ENCODE assay signal across 25 cellular contexts in the genomic region with DNA sequence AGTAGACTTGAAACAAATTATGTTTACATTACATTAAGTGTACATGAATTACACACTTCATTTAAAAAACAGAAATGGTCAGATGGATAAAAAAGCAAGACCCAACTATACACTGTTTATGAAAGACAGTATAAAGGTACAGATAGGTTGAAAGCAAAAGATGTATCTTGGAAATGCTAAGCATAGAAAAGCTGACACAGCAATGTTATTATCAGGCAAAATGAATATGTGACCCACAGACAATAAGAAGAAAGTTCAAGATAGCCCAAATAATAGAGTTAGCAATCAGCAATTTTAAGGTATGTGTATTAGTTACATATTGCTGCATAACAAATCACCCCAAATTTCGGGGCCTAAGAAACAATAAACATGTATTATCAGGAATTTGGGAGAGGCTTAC.
DNase-seq lines count a peak whose midpoint lies in the region; ATAC-seq, FAIRE-seq and TF ChIP-seq lines count a peak whose summit lies in the region.
"Had no signal": no experiment of that assay in that cellular context is flagged by ENCODE, and none has a peak within 500 bp of the region (broad histone marks: within the 10 kb centered on the region; RNA-seq: fewer than 3 reads in every experiment).

No MANE protein-coding gene starts in this region.

- H3K9me1 ChIP-seq in K562 (ENCODE audit: control insufficient read depth, insufficient read depth, low read length) = no peaks in the 10 kb centered on the region

- TF ChIP-seq EP300 in HepG2 (IDR thresholded peaks at IDR 0.05; ENCODE audit: low read depth in 2 of 2, low read length in 2 of 2) = no peak
- no peak for TF ChIP-seq EP300 in HepG2 (CRISPR knock-in tag; IDR thresholded peaks at IDR 0.05; ENCODE audit: borderline replicate concordance)
- no peak for TF ChIP-seq EP300 in K562 (IDR thresholded peaks at IDR 0.05; ENCODE audit: low read length)

- TF ChIP-seq RAD21 in HepG2 (CRISPR knock-in tag; IDR thresholded peaks at IDR 0.05) (no peak), K562 (CRISPR knock-in tag; conservative IDR thresholded peaks at IDR 0.05 in 1 of 2, IDR thresholded peaks at IDR 0.05 in 1 of 2) (no peak)

- H3K4me1 ChIP-seq in HepG2 (ENCODE audit: insufficient read depth, low read length) (no peaks in the 10 kb centered on the region), right lobe of liver (no peaks in the 10 kb centered on the region), K562 (replicated peaks in 1 of 2; ENCODE audit: control insufficient read depth in 2 of 2, insufficient read depth in 2 of 2, low read length in 2 of 2) (no peaks in the 10 kb centered on the region), endodermal cell (ENCODE audit: control insufficient read depth, insufficient read depth, low read length) (no peaks in the 10 kb centered on the region), HAP-1 (no peaks in the 10 kb centered on the region)
- H3K4me1 ChIP-seq: BE2C, BLaER1 had no signal

- no peak overlapping the region for H3K4me3 ChIP-seq in HepG2 (replicated peaks in 1 of 3; ENCODE audit: insufficient read depth in 1 of 3, low read depth in 2 of 3, low read length in 3 of 3)
- no peak overlapping the region for H3K4me3 ChIP-seq in right lobe of liver
- no peak overlapping the region for H3K4me3 ChIP-seq in K562
- peak overlapping the region; percentile 48 for H3K4me3 ChIP-seq in endodermal cell (ENCODE audit: low read length)
- no peak overlapping the region for H3K4me3 ChIP-seq in HAP-1
- H3K4me3 ChIP-seq: BLaER1, GM12878 had no signal

- H4K20me1 ChIP-seq in HepG2 (ENCODE audit: insufficient read depth, low read length) (no peaks in the 10 kb centered on the region), K562 (replicated peaks; ENCODE audit: control insufficient read depth, insufficient read depth, low read length) (no peaks in the 10 kb centered on the region)
- H4K20me1 ChIP-seq: BLaER1 had no signal

- intact Hi-C loops in HepG2 (cut with micrococcal nuclease; ENCODE audit: unreplicated experiment) (no loop called here), right lobe of liver (cut with DNase I) (no loop called here), K562 (cut with micrococcal nuclease) (no loop called here)

- TF ChIP-seq CTCF in HepG2 (CRISPR knock-in tag; IDR thresholded peaks at IDR 0.05) (no peak), right lobe of liver (IDR thresholded peaks at IDR 0.05) (no peak), K562 (IDR thresholded peaks at IDR 0.05 in 2 of 3, conservative IDR thresholded peaks at IDR 0.05 in 1 of 3; ENCODE audit: insufficient read depth in 2 of 3, low read depth in 1 of 3, low read length in 3 of 3) (no peak), endodermal cell (conservative IDR thresholded peaks at IDR 0.05) (no peak)

- no peak for ATAC-seq in HepG2
- no peak for ATAC-seq in right lobe of liver
- no peak for ATAC-seq in K562
- ATAC-seq: GM12878 had no signal

- TF ChIP-seq POLR2A in HepG2 (IDR thresholded peaks at IDR 0.05; ENCODE audit: insufficient read depth in 1 of 2, low read depth in 2 of 2, low read length in 2 of 2) = no peak
- no peak for TF ChIP-seq POLR2A in right lobe of liver (IDR thresholded peaks at IDR 0.05)
- no peak for TF ChIP-seq POLR2A in K562 (conservative IDR thresholded peaks at IDR 0.05)

- H3K79me2 ChIP-seq in HepG2 (ENCODE audit: insufficient read depth, low read length) (no peaks in the 10 kb centered on the region), K562 (ENCODE audit: control insufficient read depth, insufficient read depth, low read length) (no peaks in the 10 kb centered on the region)

- H3K27ac ChIP-seq in HepG2 (ENCODE audit: extremely low read length, insufficient read depth, low read length) = no peak overlapping the region
- no peak overlapping the region for H3K27ac ChIP-seq in right lobe of liver
- H3K27ac ChIP-seq in K562 (ENCODE audit: extremely low read depth, low read depth, low read length) = no peak overlapping the region
- H3K27ac ChIP-seq in endodermal cell (ENCODE audit: low read depth, low read length) = no peak overlapping the region
- H3K27ac ChIP-seq: 22Rv1, BLaER1 had no signal

- H3K27me3 ChIP-seq in HepG2 (ENCODE audit: control insufficient read depth in 1 of 2, insufficient read depth in 2 of 2, low read length in 2 of 2) = peaks cover 0 to 15% of the 10 kb centered on the region in 2 experiments; a peak in 3 of 5 replicates
- no peaks in the 10 kb centered on the region for H3K27me3 ChIP-seq in right lobe of liver
- no peaks in the 10 kb centered on the region for H3K27me3 ChIP-seq in K562 (ENCODE audit: control insufficient read depth in 2 of 2, insufficient read depth in 2 of 2, low read length in 2 of 2)
- H3K27me3 ChIP-seq in endodermal cell (ENCODE audit: control insufficient read depth, insufficient read depth, low read length, poor library complexity, severe bottlenecking) = no peaks in the 10 kb centered on the region
- peaks cover 3% of the 10 kb centered on the region for H3K27me3 ChIP-seq in HAP-1 (ENCODE audit: low read depth)
- H3K27me3 ChIP-seq: BLaER1 had no signal

- no peak overlapping the region for H3K4me3 Mint-ChIP-seq in endodermal cell
- H3K4me3 Mint-ChIP-seq: CD14-positive monocyte; CD4-positive, alpha-beta memory T cell; CD4-positive, CD25-positive, alpha-beta regulatory T cell; CD8-positive, alpha-beta memory T cell had no signal

- H3K36me3 Mint-ChIP-seq in endodermal cell (ENCODE audit: low read depth) = no peaks in the 10 kb centered on the region
- H3K36me3 Mint-ChIP-seq: CD14-positive monocyte; CD4-positive, alpha-beta memory T cell; CD4-positive, CD25-positive, alpha-beta regulatory T cell; CD8-positive, alpha-beta memory T cell had no signal

- H3K27me3 Mint-ChIP-seq in endodermal cell (ENCODE audit: insufficient read depth) = no peaks in the 10 kb centered on the region

- H3K9ac ChIP-seq in HepG2 (ENCODE audit: insufficient read depth, low read depth, low read length) (no peak overlapping the region), K562 (ENCODE audit: insufficient read depth in 1 of 2, low read depth in 2 of 2, low read length in 2 of 2) (no peak overlapping the region), endodermal cell (ENCODE audit: extremely low read depth, low read length, poor library complexity, severe bottlenecking) (no peak overlapping the region)
- H3K9ac ChIP-seq: BLaER1 had no signal

- POLR2A ChIA-PET in HepG2 (lab: Yijun Ruan, JAX) = no interaction called here
- POLR2A ChIA-PET in K562 (lab: Yijun Ruan, JAX) = no interaction called here

- CTCF ChIA-PET in HepG2 (lab: Yijun Ruan, JAX; ENCODE audit: low intra/inter-chr PET ratio, low total read pairs) = no interaction called here
- CTCF ChIA-PET in K562 (lab: Yijun Ruan, JAX; ENCODE audit: low intra/inter-chr PET ratio) = no interaction called here

- 0% methylated on average over 1 of the region's 1 CpG for WGBS in HepG2 (ENCODE audit: low lambda C conversion rate)
- WGBS in right lobe of liver (ENCODE audit: insufficient coverage, low coverage, low lambda C conversion rate, missing lambda C conversion rate) = 63% methylated on average over 1 of the region's 1 CpG
- WGBS in K562 (ENCODE audit: insufficient coverage, low coverage, missing lambda C conversion rate) = 0% methylated on average over 1 of the region's 1 CpG
- 69% methylated on average over 1 of the region's 1 CpG; no CpG with 5 or more reads in 1 of the 2 experiments for WGBS in endodermal cell (ENCODE audit: insufficient coverage in 1 of 2, insufficient read length in 1 of 2), 2 experiments

- peaks cover 86% of the 10 kb centered on the region for H3K9me3 Mint-ChIP-seq in endodermal cell

- no peak for DNase-seq in HepG2 (ENCODE audit: low spot score)
- no peak for DNase-seq in right lobe of liver
- no peak for DNase-seq in K562 (ENCODE audit: extremely low read depth in 1 of 4, low spot score in 3 of 4)
- no peak for DNase-seq in endodermal cell
- DNase-seq in T-helper 2 cell = no peak
- DNase-seq in HAP-1 (ENCODE audit: low spot score in 2 of 2) = no peak
- DNase-seq: ACHN; BE2C; C1 segment of cervical spinal cord; CD4-positive, alpha-beta memory T cell; CD4-positive, CD25-positive, alpha-beta regulatory T cell; CD8-positive, alpha-beta memory T cell; COR-L47; DMS 273 treated with DMSO at 0.1 percent for 48 hours; DMS53; DMS79; DND-41; EL; GDM1 had no signal

- H3K4me1 Mint-ChIP-seq in endodermal cell = no peaks in the 10 kb centered on the region
- H3K4me1 Mint-ChIP-seq: CD14-positive monocyte; CD4-positive, alpha-beta memory T cell; CD4-positive, CD25-positive, alpha-beta regulatory T cell; CD8-positive, alpha-beta memory T cell had no signal

- H3K36me3 ChIP-seq in HepG2 (replicated peaks in 1 of 2; ENCODE audit: control insufficient read depth in 1 of 2, insufficient read depth in 2 of 2, low read length in 2 of 2) = no peaks in the 10 kb centered on the region
- no peaks in the 10 kb centered on the region for H3K36me3 ChIP-seq in right lobe of liver
- H3K36me3 ChIP-seq in K562 (ENCODE audit: control insufficient read depth, insufficient read depth, low read length) = no peaks in the 10 kb centered on the region
- no peaks in the 10 kb centered on the region for H3K36me3 ChIP-seq in endodermal cell (ENCODE audit: control insufficient read depth, insufficient read depth, low read length)
- H3K36me3 ChIP-seq in HAP-1 (replicated peaks) = no peaks in the 10 kb centered on the region
- H3K36me3 ChIP-seq: BE2C, BLaER1 had no signal

- H3K4me2 ChIP-seq in HepG2 (ENCODE audit: low read depth, low read length) (no peak overlapping the region), K562 (ENCODE audit: insufficient read depth, low read length) (no peak overlapping the region)
- H3K4me2 ChIP-seq: BLaER1 had no signal

- H2AFZ ChIP-seq in HepG2 (ENCODE audit: low read length) = no peak overlapping the region
- H2AFZ ChIP-seq in K562 (ENCODE audit: low read depth, low read length) = no peak overlapping the region

- no peak for FAIRE-seq in HepG2 (lab: Jason Lieb, UNC)
- no peak for FAIRE-seq in K562 (lab: Jason Lieb, UNC)
- FAIRE-seq: GM12878, GM12892, GM18507 had no signal

- peaks cover 8% of the 10 kb centered on the region; the same call in 1 of the 2 replicates for H3K9me3 ChIP-seq in HepG2 (ENCODE audit: low read length)
- H3K9me3 ChIP-seq in right lobe of liver = no peaks in the 10 kb centered on the region
- H3K9me3 ChIP-seq in K562 (replicated peaks; ENCODE audit: control insufficient read depth, insufficient read depth, low read depth, low read length) = no peaks in the 10 kb centered on the region
- H3K9me3 ChIP-seq in endodermal cell (ENCODE audit: control insufficient read depth, low read length) = peaks cover 30% of the 10 kb centered on the region
- no peaks in the 10 kb centered on the region for H3K9me3 ChIP-seq in HAP-1
- H3K9me3 ChIP-seq: BE2C had no signal

- BruUV-seq in HepG2 (replicated peaks; lab: Mats Ljungman, UMichigan) (no TSS peak), K562 (replicated peaks; lab: Mats Ljungman, UMichigan) (no TSS peak)

- in situ Hi-C loops in HepG2 (cut with HindIII; ENCODE audit: extremely low pct_ligation_motif_present, low pct_unique_long_range_greater_than_20kb) (no loop called here), K562 (cut with MboI) (no loop called here), HAP-1 (cut with MboI; ENCODE audit: low sequenced_read_pairs) (no loop called here)

- H3K27ac Mint-ChIP-seq in endodermal cell = no peak overlapping the region
- H3K27ac Mint-ChIP-seq: CD14-positive monocyte; CD4-positive, alpha-beta memory T cell; CD4-positive, CD25-positive, alpha-beta regulatory T cell; CD8-positive, alpha-beta memory T cell had no signal

TF ChIP-seq in K562, 482 proteins besides CTCF, POLR2A, EP300 and RAD21 (continues in another document):
- TF ChIP-seq C11orf30 (IDR thresholded peaks at IDR 0.05; ENCODE audit: low read depth) (peak; percentile 63), ZNF316 (IDR thresholded peaks at IDR 0.05) (peak; percentile 79)
